In genomic region chr12:21296348-21296747, GRCh38 we compare ENCODE assay signal across 26 cellular contexts. TPM values are rescaled to one million over a fixed set of nuclear protein-coding genes. Genes with fewer than 3 reads are reported as not detected.
DNase-seq lines count a peak whose midpoint lies in the region; ATAC-seq and TF ChIP-seq lines count a peak whose summit lies in the region.
"Had no signal": no experiment of that assay in that cellular context is flagged by ENCODE, and none has a peak within 500 bp of the region (broad histone marks: within the 10 kb centered on the region; RNA-seq: fewer than 3 reads in every experiment).

No MANE protein-coding gene starts in this region.

- H3K4me1 Mint-ChIP-seq in WTC11 = no peaks in the 10 kb centered on the region
- H3K4me1 Mint-ChIP-seq in activated T-cell treated with anti-CD3 and anti-CD28 coated beads, Interleukin-2, amount 50 U/mL, for 72 hours (ENCODE audit: low read depth) = no peaks in the 10 kb centered on the region

- H3K9me3 ChIP-seq in osteoblast (ENCODE audit: low read depth, low read length) = no peaks in the 10 kb centered on the region
- H3K9me3 ChIP-seq: HAP-1, heart left ventricle, neutrophil had no signal

- no peaks in the 10 kb centered on the region for H3K36me3 ChIP-seq in osteoblast (ENCODE audit: insufficient read depth, low read length)
- H3K36me3 ChIP-seq: HAP-1, heart left ventricle, neutrophil had no signal

- POLR2A ChIA-PET in WTC11 (lab: Charles Lee) = no interaction called here

- H3K4me3 Mint-ChIP-seq in WTC11 = no peak overlapping the region
- no peak overlapping the region for H3K4me3 Mint-ChIP-seq in activated T-cell treated with anti-CD3 and anti-CD28 coated beads, Interleukin-2, amount 50 U/mL, for 72 hours
- H3K4me3 Mint-ChIP-seq: activated CD8-positive, alpha-beta T cell treated with anti-CD3 and anti-CD28 coated beads, Interleukin-2, amount 10 ng/mL, durations not matched to agents 7 days and 5 days; activated naive CD8-positive, alpha-beta T cell treated with anti-CD3 and anti-CD28 coated beads, Interleukin-2, amount 10 ng/mL, durations not matched to agents 7 days and 5 days; memory B cell; type B pancreatic cell had no signal

- TF ChIP-seq CTCF in osteoblast (IDR thresholded peaks at IDR 0.05; ENCODE audit: extremely low read depth, low read depth, low read length) = no peak
- no peak for TF ChIP-seq CTCF in WTC11 (IDR thresholded peaks at IDR 0.05)

- ATAC-seq in GM18909 (IDR thresholded peaks at IDR 0.05; ENCODE audit: poor library complexity, unreplicated experiment) = peak; percentile 11
- ATAC-seq in HG02763 (IDR thresholded peaks at IDR 0.05; ENCODE audit: unreplicated experiment) = peak; percentile 15
- no peak; the same call in 1 of the 2 replicates for ATAC-seq in WTC11
- no peak for ATAC-seq in activated T-cell treated with anti-CD3 and anti-CD28 coated beads, Interleukin-2, amount 50 U/mL, for 72 hours (replicated peaks in 1 of 2)
- ATAC-seq: activated CD8-positive, alpha-beta T cell treated with anti-CD3 and anti-CD28 coated beads, Interleukin-2, amount 10 ng/mL, durations not matched to agents 7 days and 5 days; heart left ventricle; Panc1 had no signal

- no peaks in the 10 kb centered on the region for H3K4me1 ChIP-seq in osteoblast (ENCODE audit: insufficient read depth, low read length)
- H3K4me1 ChIP-seq: HAP-1, heart left ventricle had no signal

- no peaks in the 10 kb centered on the region for H3K36me3 Mint-ChIP-seq in WTC11
- H3K36me3 Mint-ChIP-seq in activated T-cell treated with anti-CD3 and anti-CD28 coated beads, Interleukin-2, amount 50 U/mL, for 72 hours (ENCODE audit: insufficient read depth in 2 of 2) = no peaks in the 10 kb centered on the region
- H3K36me3 Mint-ChIP-seq: activated naive CD8-positive, alpha-beta T cell treated with anti-CD3 and anti-CD28 coated beads, Interleukin-2, amount 10 ng/mL, durations not matched to agents 7 days and 5 days; memory B cell; type B pancreatic cell had no signal

- H4K20me1 ChIP-seq in osteoblast (ENCODE audit: insufficient read depth, low read length) = no peaks in the 10 kb centered on the region

- no peak overlapping the region for H3K4me3 ChIP-seq in osteoblast (ENCODE audit: insufficient read depth, low read length)
- H3K4me3 ChIP-seq: HAP-1, heart left ventricle, skin epidermis had no signal

- H3K4me2 ChIP-seq in osteoblast (ENCODE audit: insufficient read depth, low read length) = peak overlapping the region; percentile 14

- no peaks in the 10 kb centered on the region for H3K27me3 ChIP-seq in osteoblast (ENCODE audit: insufficient read depth, low read length)
- H3K27me3 ChIP-seq: neutrophil had no signal

- H2AFZ ChIP-seq in osteoblast (ENCODE audit: low read length) = peak overlapping the region; percentile 74

- H3K27ac Mint-ChIP-seq in WTC11 = no peak overlapping the region
- no peak overlapping the region for H3K27ac Mint-ChIP-seq in activated T-cell treated with anti-CD3 and anti-CD28 coated beads, Interleukin-2, amount 50 U/mL, for 72 hours
- H3K27ac Mint-ChIP-seq: activated CD8-positive, alpha-beta T cell treated with anti-CD3 and anti-CD28 coated beads, Interleukin-2, amount 10 ng/mL, durations not matched to agents 7 days and 5 days; activated naive CD8-positive, alpha-beta T cell treated with anti-CD3 and anti-CD28 coated beads, Interleukin-2, amount 10 ng/mL, durations not matched to agents 7 days and 5 days; memory B cell; type B pancreatic cell had no signal

- H3K9me3 Mint-ChIP-seq in WTC11 = no peaks in the 10 kb centered on the region
- H3K9me3 Mint-ChIP-seq in activated T-cell treated with anti-CD3 and anti-CD28 coated beads, Interleukin-2, amount 50 U/mL, for 72 hours = no peaks in the 10 kb centered on the region
- H3K9me3 Mint-ChIP-seq: activated naive CD8-positive, alpha-beta T cell treated with anti-CD3 and anti-CD28 coated beads, Interleukin-2, amount 10 ng/mL, durations not matched to agents 7 days and 5 days; memory B cell; type B pancreatic cell had no signal

- CTCF ChIA-PET in WTC11 (lab: Charles Lee) = interaction anchor here (0.7 to 1.1 kb wide), 6 partner anchors 11 to 155 kb away, joined by 3 to 5 read pairs (median 4); partner anchors contain the start of gene PYROXD1

- no peaks in the 10 kb centered on the region for H3K27me3 Mint-ChIP-seq in WTC11 (ENCODE audit: low read depth)
- peaks cover 13% of the 10 kb centered on the region for H3K27me3 Mint-ChIP-seq in activated T-cell treated with anti-CD3 and anti-CD28 coated beads, Interleukin-2, amount 50 U/mL, for 72 hours (ENCODE audit: low read depth)
- H3K27me3 Mint-ChIP-seq: memory B cell had no signal

- no peaks in the 10 kb centered on the region for H3K79me2 ChIP-seq in osteoblast (ENCODE audit: insufficient read depth, low read length)

- peak; percentile 48 for DNase-seq in OCI-M1 (lab: John Stamatoyannopoulos, UW)
- DNase-seq in osteoblast (ENCODE audit: insufficient read length, low spot score, missing footprints) = no peak
- DNase-seq in stimulated activated CD8-positive, alpha-beta memory T cell treated with anti-CD3 and anti-CD28 coated beads, Interleukin-4, amount 100 ng/mL, for 48 hours = no peak
- no peak for DNase-seq in Ammon's horn (ENCODE audit: low spot score)
- no peak for DNase-seq in WTC11 (ENCODE audit: low spot score)
- DNase-seq in activated T-cell treated with anti-CD3 and anti-CD28 coated beads, Interleukin-2, amount 50 U/mL, for 72 hours = no peak
- DNase-seq: activated CD4-positive, CD25-positive, alpha-beta regulatory T cell treated with anti-CD3 and anti-CD28 coated beads, Interleukin-2, amount 50 U/mL, for 72 hours; activated CD8-positive, alpha-beta T cell treated with anti-CD3 and anti-CD28 coated beads, Interleukin-2, amount 10 ng/mL, durations not matched to agents 7 days and 5 days; activated effector memory CD4-positive, alpha-beta T cell treated with anti-CD3 and anti-CD28 coated beads, Interleukin-2, amount 50 U/mL, for 16 hours; activated naive CD8-positive, alpha-beta T cell treated with anti-CD3 and anti-CD28 coated beads, Interleukin-2, amount 10 ng/mL, durations not matched to agents 7 days and 5 days; activated T-cell treated with anti-CD3 and anti-CD28 coated beads for 4 hours; cerebellar nuclear complex; DND-41; heart left ventricle; NCI-H1436 treated with DMSO at 0.1 percent for 48 hours; NK-92 treated with Interleukin-12 subunit alpha and Interleukin-12 subunit beta, amount 100 ng/mL, for 24 hours; SIG-M5; stimulated activated CD4-positive, alpha-beta T cell treated with anti-CD3 and anti-CD28 coated beads, Interleukin-1b, Interleukin-23, amount 100 ng/mL, for 48 hours had no signal

- H3K27ac ChIP-seq in osteoblast (ENCODE audit: low read depth, low read length) = no peak overlapping the region
- H3K27ac ChIP-seq: heart left ventricle, neutrophil, skin epidermis had no signal

TF ChIP-seq in WTC11, 78 proteins besides CTCF, POLR2A, EP300 and RAD21 (continues in another document):
- TF ChIP-seq HMGA2 (CRISPR knock-in tag; IDR thresholded peaks at IDR 0.05) = no peak
- TF ChIP-seq ATF6 (CRISPR knock-in tag; IDR thresholded peaks at IDR 0.05) = no peak
- no peak for TF ChIP-seq JAZF1 (CRISPR knock-in tag; IDR thresholded peaks at IDR 0.05)
- TF ChIP-seq PRRX2 (CRISPR knock-in tag; IDR thresholded peaks at IDR 0.05) = no peak
- TF ChIP-seq ZNF263 (CRISPR knock-in tag; IDR thresholded peaks at IDR 0.05; ENCODE audit: low read depth) = no peak
- no peak for TF ChIP-seq USF2 (CRISPR knock-in tag; IDR thresholded peaks at IDR 0.05)
- no peak for TF ChIP-seq ZNF416 (CRISPR knock-in tag; IDR thresholded peaks at IDR 0.05)
- TF ChIP-seq ZNF219 (CRISPR knock-in tag; IDR thresholded peaks at IDR 0.05; ENCODE audit: borderline replicate concordance) = no peak
- TF ChIP-seq SP1 (CRISPR knock-in tag; conservative IDR thresholded peaks at IDR 0.05) = no peak
- no peak for TF ChIP-seq FOXJ3 (CRISPR knock-in tag; IDR thresholded peaks at IDR 0.05; ENCODE audit: borderline replicate concordance)
- TF ChIP-seq RORB (CRISPR knock-in tag; IDR thresholded peaks at IDR 0.05) = no peak
- no peak for TF ChIP-seq HMGXB4 (CRISPR knock-in tag; IDR thresholded peaks at IDR 0.05)
- TF ChIP-seq NFE2L1 (CRISPR knock-in tag; IDR thresholded peaks at IDR 0.05) = no peak

RNA-seq across cellular contexts. Expression of gene SLCO1A2, which starts 38.4 kb away (rescaled TPM):
- total RNA-seq in osteoblast (not detected in 2 replicates), WTC11 (2021) (9.9 to 13.9 TPM (median 11.5 TPM) in 3 replicates)
- not detected for total RNA-seq in activated T-cell treated with anti-CD3 and anti-CD28 coated beads, Interleukin-2, amount 50 U/mL, for 72 hours
- total RNA-seq: activated CD8-positive, alpha-beta T cell treated with anti-CD3 and anti-CD28 coated beads, Interleukin-2, amount 10 ng/mL, durations not matched to agents 7 days and 5 days; activated naive CD8-positive, alpha-beta T cell treated with anti-CD3 and anti-CD28 coated beads, Interleukin-2, amount 10 ng/mL, durations not matched to agents 7 days and 5 days; heart left ventricle had no signal

Comparison
In these comparisons a context has a peak if more than half of its experiments do, and no peak if none do; other contexts are left out.
1. ATAC-seq: peak in GM18909 (single experiment) and HG02763 (single experiment); none in WTC11 (single experiment) and activated T-cell treated with anti-CD3 and anti-CD28 coated beads, Interleukin-2, amount 50 U/mL, for 72 hours (0 of 2).
2. RNA of gene SLCO1A2, which starts 38.4 kb away (total RNA-seq): 9.9 to 13.9 TPM in WTC11; not detected in osteoblast and not detected in activated T-cell treated with anti-CD3 and anti-CD28 coated beads, Interleukin-2, amount 50 U/mL, for 72 hours; every median in the first group is over 10 times any median in the second.